Comparison of ENCODE assay signal across 26 cellular contexts in genomic region chr10:129544205-129545202, GRCh38.
DNase-seq lines count a peak whose midpoint lies in the region; ATAC-seq and TF ChIP-seq lines count a peak whose summit lies in the region.
"Had no signal": no experiment of that assay in that cellular context is flagged by ENCODE, and none has a peak within 500 bp of the region (broad histone marks: within the 10 kb centered on the region; RNA-seq: fewer than 3 reads in every experiment).

No MANE protein-coding gene starts in this region.

- H4K8ac ChIP-seq in neuronal stem cell (ENCODE audit: low read depth, low read length), result peak overlapping the region; percentile 67

- H3K4me3 ChIP-seq in heart left ventricle (no peak overlapping the region), gastroesophageal sphincter (no peak overlapping the region), neuronal stem cell (ENCODE audit: low read length in 2 of 2) (peak overlapping the region in 1 of 2 donors; percentile 32), A673 (ENCODE audit: low read depth, low read length, poor library complexity, severe bottlenecking) (no peak overlapping the region)
- H3K4me3 ChIP-seq: colonic mucosa, esophagus muscularis mucosa, GM23248, K562, sigmoid colon, transverse colon had no signal

- H3K14ac ChIP-seq in neuronal stem cell (ENCODE audit: low read length), result no peak overlapping the region

- POLR2A ChIA-PET in A673 (lab: Charles Lee; ENCODE audit: low non-redundant PET), result no interaction called here

- no peak overlapping the region for H2BK12ac ChIP-seq in neuronal stem cell (ENCODE audit: low read length)

- peak in 3 of 4 donors; percentile 39 to 64 (median 62) for ATAC-seq in heart left ventricle
- ATAC-seq in Right ventricle myocardium inferior, result no peak
- peak; percentile 62 for ATAC-seq in gastroesophageal sphincter
- ATAC-seq: K562, WTC11 had no signal

- H3K18ac ChIP-seq in neuronal stem cell (ENCODE audit: low read length), result peak overlapping the region; percentile 32

- H3K23ac ChIP-seq in neuronal stem cell (ENCODE audit: low read depth, low read length, poor library complexity), result no peak overlapping the region

- intact Hi-C loops in heart left ventricle (cut with DNase I) (no loop called here), Right ventricle myocardium inferior (cut with DNase I) (no loop called here), A673 (cut with micrococcal nuclease; ENCODE audit: unreplicated experiment) (no loop called here)

- BruUV-seq in A673 (replicated peaks; lab: Mats Ljungman, UMichigan), result no TSS peak

- H3K9me3 ChIP-seq in heart left ventricle (no peaks in the 10 kb centered on the region), gastroesophageal sphincter (no peaks in the 10 kb centered on the region), neuronal stem cell (replicated peaks in 1 of 2; ENCODE audit: control insufficient read depth in 2 of 2, insufficient read depth in 1 of 2, low read depth in 1 of 2, low read length in 2 of 2) (no peaks in the 10 kb centered on the region), A673 (ENCODE audit: low read depth, low read length, poor library complexity, severe bottlenecking) (no peaks in the 10 kb centered on the region)
- H3K9me3 ChIP-seq: colonic mucosa, esophagus muscularis mucosa, sigmoid colon, transverse colon had no signal

- no peak overlapping the region for H3K9ac ChIP-seq in neuronal stem cell (ENCODE audit: low read depth, low read length, poor library complexity)
- H3K9ac ChIP-seq: GM23248 had no signal

- no peak overlapping the region for H2AFZ ChIP-seq in neuronal stem cell (ENCODE audit: low read length)
- H2AFZ ChIP-seq: GM23248 had no signal

- no peak for TF ChIP-seq POLR2A in heart left ventricle (IDR thresholded peaks at IDR 0.05)
- no peak for TF ChIP-seq POLR2A in gastroesophageal sphincter (IDR thresholded peaks at IDR 0.05)

- no peaks in the 10 kb centered on the region for H3K27me3 ChIP-seq in heart left ventricle
- H3K27me3 ChIP-seq in gastroesophageal sphincter, result no peaks in the 10 kb centered on the region
- no peaks in the 10 kb centered on the region for H3K27me3 ChIP-seq in neuronal stem cell (ENCODE audit: control insufficient read depth in 3 of 3, insufficient read depth in 3 of 3, low read depth in 1 of 3, low read length in 3 of 3)
- H3K27me3 ChIP-seq in A673 (replicated peaks; ENCODE audit: insufficient read depth, low read depth, low read length, poor library complexity), result no peaks in the 10 kb centered on the region
- H3K27me3 ChIP-seq: colonic mucosa, esophagus muscularis mucosa, sigmoid colon, transverse colon had no signal

- no peak overlapping the region for H3K4ac ChIP-seq in neuronal stem cell (ENCODE audit: low read length)

- H3K4me2 ChIP-seq in neuronal stem cell (ENCODE audit: insufficient read depth, low read length, poor library complexity, severe bottlenecking), result no peak overlapping the region

- peak overlapping the region; percentile 8 for H4K91ac ChIP-seq in neuronal stem cell (ENCODE audit: low read depth, low read length, poor library complexity)

- in situ Hi-C loops in ACHN (cut with HindIII; ENCODE audit: low pct_ligation_motif_present, low pct_unique_long_range_greater_than_20kb, low sequenced_read_pairs), result no loop called here

- 78 to 87% (median 86%) methylated on average over 18 to 23 of the region's 23 CpGs for WGBS in heart left ventricle, 4 donors
- WGBS in gastroesophageal sphincter (ENCODE audit: low coverage in 1 of 2), 2 donors, result 67 to 92% methylated on average over 6 of the region's 23 CpGs
- no CpG with 5 or more reads among the region's 23 CpGs for WGBS in neuronal stem cell (ENCODE audit: extremely low coverage in 2 of 2, insufficient read length in 2 of 2, insufficient replicate concordance in 1 of 2), 2 donors

- no peaks in the 10 kb centered on the region for H3K36me3 ChIP-seq in heart left ventricle
- peaks cover 0 to 6% of the 10 kb centered on the region in 2 donors for H3K36me3 ChIP-seq in gastroesophageal sphincter
- no peaks in the 10 kb centered on the region for H3K36me3 ChIP-seq in neuronal stem cell (replicated peaks in 1 of 2; ENCODE audit: control insufficient read depth in 2 of 2, insufficient read depth in 2 of 2, low read length in 2 of 2)
- no peaks in the 10 kb centered on the region for H3K36me3 ChIP-seq in A673 (ENCODE audit: insufficient read depth, low read length, poor library complexity, severe bottlenecking)
- H3K36me3 ChIP-seq: colonic mucosa, esophagus muscularis mucosa, sigmoid colon, transverse colon had no signal

- H3K27ac ChIP-seq in heart left ventricle (peak overlapping the region in 7 of 12 donors; percentile 8 to 67 (median 50)), gastroesophageal sphincter (peak overlapping the region in 2 of 4 donors; percentile 24 to 31), neuronal stem cell (replicated peaks; ENCODE audit: low read length) (no peak overlapping the region), A673 (ENCODE audit: low read depth, low read length, poor library complexity, severe bottlenecking) (no peak overlapping the region)
- H3K27ac ChIP-seq: colonic mucosa, GM23248, sigmoid colon, transverse colon had no signal

- CTCF ChIA-PET in A673 (lab: Charles Lee), result no interaction called here

- no peak overlapping the region for H2AK5ac ChIP-seq in neuronal stem cell (ENCODE audit: low read depth, low read length)

- H3K4me1 ChIP-seq in heart left ventricle (peaks cover 0 to 25% (median 12%) of the 10 kb centered on the region in 12 donors), gastroesophageal sphincter (peaks cover 0 to 16% (median 0%) of the 10 kb centered on the region in 3 donors), neuronal stem cell (ENCODE audit: control insufficient read depth in 2 of 2, insufficient read depth in 1 of 2, low read depth in 1 of 2, low read length in 2 of 2) (peaks cover 0 to 6% of the 10 kb centered on the region in 2 donors), A673 (ENCODE audit: insufficient read depth, low read length, poor library complexity, severe bottlenecking) (no peaks in the 10 kb centered on the region)
- H3K4me1 ChIP-seq: colonic mucosa, transverse colon had no signal

- H3K79me1 ChIP-seq in neuronal stem cell (ENCODE audit: low read depth, low read length), result peaks cover 2% of the 10 kb centered on the region

- no peak overlapping the region for H2BK15ac ChIP-seq in neuronal stem cell (ENCODE audit: low read length)

- no peak overlapping the region for H2BK120ac ChIP-seq in neuronal stem cell (ENCODE audit: low read depth, low read length)

- no peak overlapping the region for H2BK5ac ChIP-seq in neuronal stem cell (ENCODE audit: low read length)

- TF ChIP-seq EP300 in gastroesophageal sphincter (IDR thresholded peaks at IDR 0.05), result no peak

- DNase-seq in heart left ventricle (peak in 2 of 5 donors; percentile 33 to 43), Right ventricle myocardium inferior (ENCODE audit: missing footprints) (no peak), neuronal stem cell (ENCODE audit: low spot score) (no peak), ACHN (no peak), midbrain (lab: John Stamatoyannopoulos, UW) (no peak), middle frontal gyrus (ENCODE audit: extremely low spot score, low spot score) (no peak), A673 (ENCODE audit: low spot score) (no peak)
- DNase-seq: 8988T; activated CD4-positive, alpha-beta T cell treated with anti-CD3 and anti-CD28 coated beads, Interleukin-2, amount 10 ng/mL, durations not matched to agents 24 days and 14 days; activated effector memory CD4-positive, alpha-beta T cell treated with anti-CD3 and anti-CD28 coated beads, Interleukin-2, amount 50 U/mL, for 16 hours; activated naive CD8-positive, alpha-beta T cell treated with anti-CD3 and anti-CD28 coated beads for 36 hours; activated T-cell treated with anti-CD3 and anti-CD28 coated beads, Interleukin-2, amount 50 U/mL, for 1 hour; anterior cingulate cortex; CD4-positive, alpha-beta T cell; colonic mucosa; NCI-H1092 treated with DMSO at 0.1 percent for 48 hours; NCI-H187; NCI-H2171; sigmoid colon; stimulated activated CD4-positive, alpha-beta T cell treated with anti-CD3 and anti-CD28 coated beads, Interleukin-4, amount 100 ng/mL, for 4 hours; transverse colon had no signal

- TF ChIP-seq CTCF in heart left ventricle (IDR thresholded peaks at IDR 0.05) (no peak), gastroesophageal sphincter (IDR thresholded peaks at IDR 0.05) (no peak), A673 (conservative IDR thresholded peaks at IDR 0.05; ENCODE audit: low read depth, low read length) (no peak)

Comparison
In these comparisons a context has a peak if more than half of its experiments do, and no peak if none do; other contexts are left out.
1. H3K27ac ChIP-seq: peak in heart left ventricle (7 of 12); none in neuronal stem cell (single experiment) and A673 (single experiment).